ENCODE assay signal across 11 cellular contexts in genomic region chr14:21505009-21505553, GRCh38. TPM values are rescaled to one million over a fixed set of nuclear protein-coding genes. Genes with fewer than 3 reads are reported as not detected.
DNase-seq lines count a peak whose midpoint lies in the region; ATAC-seq lines count a peak whose summit lies in the region.
"Had no signal": no experiment of that assay in that cellular context is flagged by ENCODE, and none has a peak within 500 bp of the region (broad histone marks: within the 10 kb centered on the region; RNA-seq: fewer than 3 reads in every experiment).

No MANE protein-coding gene starts in this region.

- H3K4me1 Mint-ChIP-seq in effector memory CD8-positive, alpha-beta T cell (ENCODE audit: low read depth in 2 of 2) = peaks cover 22 to 42% of the 10 kb centered on the region in 2 donors

- H3K27ac Mint-ChIP-seq in effector memory CD8-positive, alpha-beta T cell = peak overlapping the region in 1 of 2 donors; percentile 49

- ATAC-seq in GM18517 (IDR thresholded peaks at IDR 0.05; ENCODE audit: unreplicated experiment) (peak; percentile 83), GM21526 (IDR thresholded peaks at IDR 0.05; ENCODE audit: low FRiP score, unreplicated experiment) (peak; percentile 64), HG03460 (IDR thresholded peaks at IDR 0.05; ENCODE audit: unreplicated experiment) (peak; percentile 70)
- peak; percentile 55 for ATAC-seq in effector memory CD8-positive, alpha-beta T cell (replicated peaks)

- H3K9me3 Mint-ChIP-seq in effector memory CD8-positive, alpha-beta T cell = no peaks in the 10 kb centered on the region

- H3K4me3 Mint-ChIP-seq in effector memory CD8-positive, alpha-beta T cell = peak overlapping the region in 1 of 2 donors; percentile 20

- DNase-seq in effector memory CD8-positive, alpha-beta T cell = no peak
- DNase-seq in mucosa of gallbladder (ENCODE audit: low spot score) (no peak), NCI-H2081 (lab: John Stamatoyannopoulos, UW) (no peak), anterior cingulate cortex (lab: John Stamatoyannopoulos, UW) (no peak), NCI-H1092 (lab: John Stamatoyannopoulos, UW) (no peak)
- DNase-seq: cortex of kidney, GDM1, kidney had no signal

- peaks cover 35% of the 10 kb centered on the region for H3K36me3 Mint-ChIP-seq in effector memory CD8-positive, alpha-beta T cell (ENCODE audit: insufficient read depth)

- H3K27me3 Mint-ChIP-seq in effector memory CD8-positive, alpha-beta T cell = no peaks in the 10 kb centered on the region

RNA-seq across cellular contexts. Expression of gene METTL3, which starts 6.1 kb away (rescaled TPM):
- total RNA-seq in mucosa of gallbladder = 37.5 TPM

RNA-seq across cellular contexts. Expression of gene SALL2, which starts 21.1 kb away (rescaled TPM):
- total RNA-seq in mucosa of gallbladder = 8.3 TPM

RNA-seq across cellular contexts. Expression of gene TOX4, which starts 28.1 kb away (rescaled TPM):
- total RNA-seq in mucosa of gallbladder = 66.7 TPM

RNA-seq across cellular contexts. Expression of gene RAB2B, which starts 28.3 kb away (rescaled TPM):
- total RNA-seq in mucosa of gallbladder = 20.6 TPM

RNA-seq across cellular contexts. Expression of gene CHD8, which starts 49.2 kb away (rescaled TPM):
- total RNA-seq in mucosa of gallbladder = 75.9 TPM
